In genomic region chr12:77377116-77377515, GRCh38 we compare ENCODE assay signal across 1 cellular context.
TF ChIP-seq lines count a peak whose summit lies in the region.

No MANE protein-coding gene starts in this region.

TF ChIP-seq in H1, 55 proteins besides CTCF, POLR2A, EP300 and RAD21 (continued from another document):
- no peak for TF ChIP-seq USF2 (IDR thresholded peaks at IDR 0.05; ENCODE audit: low read length)
- no peak for TF ChIP-seq SIRT6 (IDR thresholded peaks at IDR 0.05; ENCODE audit: low read length)
- no peak for TF ChIP-seq SIN3A (conservative IDR thresholded peaks at IDR 0.05 in 1 of 2, IDR thresholded peaks at IDR 0.05 in 1 of 2; ENCODE audit: low read depth in 1 of 2, low read length in 2 of 2)
- TF ChIP-seq SUZ12 (IDR thresholded peaks at IDR 0.05; ENCODE audit: low read length), result no peak
- no peak for TF ChIP-seq TAF7 (optimal IDR thresholded peaks at IDR 0.05; ENCODE audit: borderline replicate concordance, low read depth, low read length)
- no peak for TF ChIP-seq SAP30 (IDR thresholded peaks at IDR 0.05; ENCODE audit: insufficient read depth, insufficient replicate concordance, low read length)
- TF ChIP-seq BRCA1 (IDR thresholded peaks at IDR 0.05; ENCODE audit: low read depth, low read length), result no peak
